ENCODE assay signal across 17 cellular contexts in genomic region chr2:119427756-119428155, GRCh38. TPM values are rescaled to one million over a fixed set of nuclear protein-coding genes. Genes with fewer than 3 reads are reported as not detected.
"Had no signal": no experiment of that assay in that cellular context is flagged by ENCODE, and none has a peak within 500 bp of the region (broad histone marks: within the 10 kb centered on the region; RNA-seq: fewer than 3 reads in every experiment).

No MANE protein-coding gene starts in this region.

- FAIRE-seq: keratinocyte had no signal

- H3K27ac ChIP-seq: ascending aorta, esophagus muscularis mucosa had no signal

- H3K27me3 ChIP-seq: ascending aorta, breast epithelium, esophagus muscularis mucosa, thyroid gland had no signal

- H3K27ac Mint-ChIP-seq: activated naive CD4-positive, alpha-beta T cell treated with anti-CD3 and anti-CD28 coated beads, Interleukin-2, amount 10 ng/mL, durations not matched to agents 7 days and 5 days; activated T-helper 17 cell treated with anti-CD3 and anti-CD28 coated beads, Interleukin-2, amount 50 U/mL, for 72 hours; stimulated activated memory B cell treated with anti-CD40 and anti-IgM and Interleukin-4, amounts not matched to agents 10 μg/mL and 1 μg/mL and 100 μg/mL, for 72 hours; T-cell had no signal

- DNase-seq: activated CD4-positive, CD25-positive, alpha-beta regulatory T cell treated with anti-CD3 and anti-CD28 coated beads, Interleukin-2, amount 50 U/mL, for 72 hours; activated naive CD4-positive, alpha-beta T cell treated with anti-CD3 and anti-CD28 coated beads, Interleukin-2, amount 10 ng/mL, durations not matched to agents 7 days and 5 days; activated T-cell treated with anti-CD3 and anti-CD28 coated beads for 4 hours; hippocampal formation; left lung; mesendoderm; retina; stimulated activated CD4-positive, alpha-beta T cell treated with anti-CD3 and anti-CD28 coated beads, Interleukin-2, amount 100 ng/mL, for 48 hours; T-cell; T-helper 9 cell had no signal

- H3K4me3 Mint-ChIP-seq: activated naive CD4-positive, alpha-beta T cell treated with anti-CD3 and anti-CD28 coated beads, Interleukin-2, amount 10 ng/mL, durations not matched to agents 7 days and 5 days; activated T-helper 17 cell treated with anti-CD3 and anti-CD28 coated beads, Interleukin-2, amount 50 U/mL, for 72 hours; stimulated activated memory B cell treated with anti-CD40 and anti-IgM and Interleukin-4, amounts not matched to agents 10 μg/mL and 1 μg/mL and 100 μg/mL, for 72 hours; T-cell had no signal

- H3K36me3 Mint-ChIP-seq: activated naive CD4-positive, alpha-beta T cell treated with anti-CD3 and anti-CD28 coated beads, Interleukin-2, amount 10 ng/mL, durations not matched to agents 7 days and 5 days; stimulated activated memory B cell treated with anti-CD40 and anti-IgM and Interleukin-4, amounts not matched to agents 10 μg/mL and 1 μg/mL and 100 μg/mL, for 72 hours; T-cell had no signal

- ATAC-seq: activated T-helper 17 cell treated with anti-CD3 and anti-CD28 coated beads, Interleukin-2, amount 50 U/mL, for 72 hours; stimulated activated memory B cell treated with anti-CD40 and anti-IgM and Interleukin-4, amounts not matched to agents 10 μg/mL and 1 μg/mL and 100 μg/mL, for 72 hours; T-cell had no signal

- H3K4me3 ChIP-seq: ascending aorta, breast epithelium, esophagus muscularis mucosa, left lung, thyroid gland had no signal

- H3K4me1 Mint-ChIP-seq: activated T-helper 17 cell treated with anti-CD3 and anti-CD28 coated beads, Interleukin-2, amount 50 U/mL, for 72 hours had no signal

- H3K9me3 Mint-ChIP-seq: activated naive CD4-positive, alpha-beta T cell treated with anti-CD3 and anti-CD28 coated beads, Interleukin-2, amount 10 ng/mL, durations not matched to agents 7 days and 5 days; activated T-helper 17 cell treated with anti-CD3 and anti-CD28 coated beads, Interleukin-2, amount 50 U/mL, for 72 hours; stimulated activated memory B cell treated with anti-CD40 and anti-IgM and Interleukin-4, amounts not matched to agents 10 μg/mL and 1 μg/mL and 100 μg/mL, for 72 hours; T-cell had no signal

- H3K36me3 ChIP-seq: ascending aorta, breast epithelium, esophagus muscularis mucosa, left lung, thyroid gland had no signal

- H3K4me1 ChIP-seq: breast epithelium had no signal

- H3K9me3 ChIP-seq: ascending aorta, breast epithelium, esophagus muscularis mucosa, left lung, thyroid gland had no signal

RNA-seq across cellular contexts. Expression of gene TMEM37, which starts 3.9 kb away (rescaled TPM):
- total RNA-seq: activated T-helper 17 cell treated with anti-CD3 and anti-CD28 coated beads, Interleukin-2, amount 50 U/mL, for 72 hours had no signal
